Comparison of ENCODE assay signal across 5 cellular contexts in the genomic region with DNA sequence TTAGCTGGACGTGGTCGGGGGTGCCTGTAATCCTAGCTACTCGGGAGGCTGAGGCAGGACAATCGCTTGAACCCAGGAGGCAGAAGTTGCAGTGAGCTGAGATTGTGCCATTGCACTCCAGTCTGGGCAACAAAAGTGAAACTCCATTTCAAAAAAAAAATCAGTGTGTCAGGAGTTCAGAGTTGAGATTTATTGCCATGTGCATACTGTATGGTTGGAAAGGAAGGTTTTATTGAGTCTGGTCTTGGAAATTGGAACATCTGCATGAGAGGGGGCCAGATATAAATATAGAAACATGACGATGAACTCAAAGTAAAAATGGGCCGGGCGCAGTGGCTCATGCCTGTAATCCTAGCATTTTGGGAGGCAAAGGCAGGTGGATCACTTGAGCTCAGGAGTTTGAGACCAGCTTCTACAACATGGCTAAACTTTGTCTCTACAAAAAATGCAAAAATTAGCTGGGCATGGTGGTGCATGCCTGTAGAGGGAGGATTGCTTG. TPM values are rescaled to one million over a fixed set of nuclear protein-coding genes. Genes with fewer than 3 reads are reported as not detected.
DNase-seq lines count a peak whose midpoint lies in the region; ATAC-seq and TF ChIP-seq lines count a peak whose summit lies in the region.
"Not testable (repeated sequence)": the region's sequence is repeated elsewhere in the genome, so short reads cannot be mapped to it uniquely, and the experiment has no call there.

No MANE protein-coding gene starts in this region.

- H3K4me3 Mint-ChIP-seq in T-helper 17 cell; dendritic cell treated with granulocyte-macrophage colony-stimulating factor and Interleukin-4, amounts not matched to agents 40 ng/mL and 50 ng/mL, for 4 days; neural progenitor cell: not testable (repeated sequence)

- H3K36me3 Mint-ChIP-seq in T-helper 17 cell (ENCODE audit: low read depth); neural progenitor cell: not testable (repeated sequence)
- peaks cover 14% of the 10 kb centered on the region for H3K36me3 Mint-ChIP-seq in dendritic cell treated with granulocyte-macrophage colony-stimulating factor and Interleukin-4, amounts not matched to agents 40 ng/mL and 50 ng/mL, for 4 days (ENCODE audit: low read depth)

- not testable (repeated sequence) for H3K9me3 Mint-ChIP-seq in dendritic cell treated with granulocyte-macrophage colony-stimulating factor and Interleukin-4, amounts not matched to agents 40 ng/mL and 50 ng/mL, for 4 days; neural progenitor cell

- TF ChIP-seq POLR2A in gastrocnemius medialis (IDR thresholded peaks at IDR 0.05), result not testable (repeated sequence)

- intact Hi-C loops in dendritic cell treated with granulocyte-macrophage colony-stimulating factor and Interleukin-4, amounts not matched to agents 40 ng/mL and 50 ng/mL, for 4 days (cut with micrococcal nuclease); gastrocnemius medialis (cut with DNase I; ENCODE audit: low total_unique reads): not testable (repeated sequence)

- not testable (repeated sequence) for H3F3A ChIP-seq in neural progenitor cell (ENCODE audit: low read depth)

- not testable (repeated sequence) for H2AFZ ChIP-seq in neural progenitor cell (replicated peaks)

- not testable (repeated sequence) for H3K4me3 ChIP-seq in fibroblast of villous mesenchyme (ENCODE audit: low read depth, low read length); neural progenitor cell; gastrocnemius medialis

- H3K4me1 Mint-ChIP-seq in T-helper 17 cell; dendritic cell treated with granulocyte-macrophage colony-stimulating factor and Interleukin-4, amounts not matched to agents 40 ng/mL and 50 ng/mL, for 4 days (ENCODE audit: low read depth); neural progenitor cell: not testable (repeated sequence)

- not testable (repeated sequence) for H3K9ac ChIP-seq in neural progenitor cell

- peaks cover 58% of the 10 kb centered on the region for H3K79me2 ChIP-seq in neural progenitor cell (ENCODE audit: low read depth)

- H3K27ac Mint-ChIP-seq in T-helper 17 cell (peak overlapping the region; percentile 14), neural progenitor cell (peak overlapping the region; percentile 36)
- peak overlapping the region; percentile 11 for H3K27ac Mint-ChIP-seq in dendritic cell treated with granulocyte-macrophage colony-stimulating factor and Interleukin-4, amounts not matched to agents 40 ng/mL and 50 ng/mL, for 4 days

- H3K27me3 Mint-ChIP-seq in T-helper 17 cell; dendritic cell treated with granulocyte-macrophage colony-stimulating factor and Interleukin-4, amounts not matched to agents 40 ng/mL and 50 ng/mL, for 4 days; neural progenitor cell (ENCODE audit: insufficient read depth, low read depth): not testable (repeated sequence)

- not testable (repeated sequence) for H3K4me2 ChIP-seq in neural progenitor cell

- H3K9me3 ChIP-seq in T-helper 17 cell (ENCODE audit: control insufficient read depth, low read length, poor library complexity, severe bottlenecking); neural progenitor cell (ENCODE audit: low read depth); gastrocnemius medialis: not testable (repeated sequence)

- not testable (repeated sequence) for H3K4me1 ChIP-seq in neural progenitor cell
- H3K4me1 ChIP-seq in gastrocnemius medialis, result peaks cover 6 to 26% of the 10 kb centered on the region in 2 donors

- in situ Hi-C loops in gastrocnemius medialis (cut with MboI; ENCODE audit: low sequenced_read_pairs in 4 of 4), result not testable (repeated sequence)

- not testable (repeated sequence) for H3K27ac ChIP-seq in neural progenitor cell
- peak overlapping the region; percentile 66 to 76 (median 71) for H3K27ac ChIP-seq in gastrocnemius medialis

- not testable (repeated sequence) for H4K20me1 ChIP-seq in neural progenitor cell (ENCODE audit: low read depth)

- H3K36me3 ChIP-seq in neural progenitor cell, gastrocnemius medialis: not testable (repeated sequence)

- not testable (repeated sequence) for ATAC-seq in T-helper 17 cell
- ATAC-seq in gastrocnemius medialis, result peak; percentile 50 to 84

- not testable (repeated sequence) for TF ChIP-seq CTCF in fibroblast of villous mesenchyme (IDR thresholded peaks at IDR 0.05; ENCODE audit: insufficient read depth, low read depth, low read length); neural progenitor cell (IDR thresholded peaks at IDR 0.05); gastrocnemius medialis (IDR thresholded peaks at IDR 0.05 in 4 of 5, conservative IDR thresholded peaks at IDR 0.05 in 1 of 5)

- H3K27me3 ChIP-seq in neural progenitor cell, gastrocnemius medialis: not testable (repeated sequence)

- not testable (repeated sequence) for DNase-seq in T-helper 17 cell; neural progenitor cell (ENCODE audit: low spot score)
- DNase-seq in fibroblast of villous mesenchyme (ENCODE audit: low read depth) (peak; percentile 31), gastrocnemius medialis (peak in 1 of 2 donors; percentile 34)

RNA-seq across cellular contexts. Expression of a gene that starts 25.4 kb away (rescaled TPM):
- total RNA-seq in T-helper 17 cell (10 to 100 TPM; 67.1 to 76.4 TPM), fibroblast of villous mesenchyme (72.8 and 88.9 TPM in 2 replicates), neural progenitor cell (ENCODE audit: low replicate concordance) (33.1 and 43.5 TPM in 2 replicates), gastrocnemius medialis (10 to 100 TPM; 46.9 to 66.8 (median 53.6) TPM)

RNA-seq across cellular contexts. Expression of a gene that starts 45.8 kb away (rescaled TPM):
- total RNA-seq in T-helper 17 cell (100 to 1,000 TPM; 224 to 229 TPM), fibroblast of villous mesenchyme (130 and 132 TPM in 2 replicates), neural progenitor cell (ENCODE audit: low replicate concordance) (39.1 and 44.2 TPM in 2 replicates), gastrocnemius medialis (10 to 100 TPM; 39.9 to 69.3 (median 46.0) TPM)
